In genomic region chr10:17784701-17785100, GRCh38 we compare ENCODE assay signal across 14 cellular contexts. TPM values are rescaled to one million over a fixed set of nuclear protein-coding genes. Genes with fewer than 3 reads are reported as not detected.
DNase-seq lines count a peak whose midpoint lies in the region; ATAC-seq and TF ChIP-seq lines count a peak whose summit lies in the region.
"Had no signal": no experiment of that assay in that cellular context is flagged by ENCODE, and none has a peak within 500 bp of the region (broad histone marks: within the 10 kb centered on the region; RNA-seq: fewer than 3 reads in every experiment).

No MANE protein-coding gene starts in this region.

- H3K27ac ChIP-seq in stomach: peak overlapping the region in 3 of 5 donors; percentile 6 to 31 (median 15)
- H3K27ac ChIP-seq: 22Rv1 had no signal

- no peak overlapping the region for H3K4me3 ChIP-seq in stomach
- H3K4me3 ChIP-seq: transverse colon had no signal

- peak; percentile 41 for ATAC-seq in SK-N-SH treated with all-trans-retinoic acid at 6 μM for 48 hours
- no peak for ATAC-seq in stimulated activated naive B cell treated with anti-CD40 and anti-IgM and Interleukin-4, amounts not matched to agents 10 μg/mL and 1 μg/mL and 100 μg/mL, for 72 hours (replicated peaks)
- no peak for ATAC-seq in natural killer cell treated with Interleukin-12 subunit alpha and Interleukin-12 subunit beta and Interleukin-15 and Interleukin-18, amount 100 ng/mL, for 72 hours

- H3K27ac Mint-ChIP-seq in stimulated activated naive B cell treated with anti-CD40 and anti-IgM and Interleukin-4, amounts not matched to agents 10 μg/mL and 1 μg/mL and 100 μg/mL, for 72 hours: no peak overlapping the region
- no peak overlapping the region for H3K27ac Mint-ChIP-seq in natural killer cell treated with Interleukin-12 subunit alpha and Interleukin-12 subunit beta and Interleukin-15 and Interleukin-18, amount 100 ng/mL, for 72 hours

- peaks cover 0 to 2% of the 10 kb centered on the region in 2 donors for H3K27me3 Mint-ChIP-seq in stimulated activated naive B cell treated with anti-CD40 and anti-IgM and Interleukin-4, amounts not matched to agents 10 μg/mL and 1 μg/mL and 100 μg/mL, for 72 hours
- peaks cover 1 to 7% of the 10 kb centered on the region in 2 donors for H3K27me3 Mint-ChIP-seq in natural killer cell treated with Interleukin-12 subunit alpha and Interleukin-12 subunit beta and Interleukin-15 and Interleukin-18, amount 100 ng/mL, for 72 hours

- H3K4me3 Mint-ChIP-seq in stimulated activated naive B cell treated with anti-CD40 and anti-IgM and Interleukin-4, amounts not matched to agents 10 μg/mL and 1 μg/mL and 100 μg/mL, for 72 hours: no peak overlapping the region
- H3K4me3 Mint-ChIP-seq in natural killer cell treated with Interleukin-12 subunit alpha and Interleukin-12 subunit beta and Interleukin-15 and Interleukin-18, amount 100 ng/mL, for 72 hours: no peak overlapping the region

- peaks cover 0 to 3% of the 10 kb centered on the region in 2 donors for H3K9me3 Mint-ChIP-seq in stimulated activated naive B cell treated with anti-CD40 and anti-IgM and Interleukin-4, amounts not matched to agents 10 μg/mL and 1 μg/mL and 100 μg/mL, for 72 hours
- H3K9me3 Mint-ChIP-seq in natural killer cell treated with Interleukin-12 subunit alpha and Interleukin-12 subunit beta and Interleukin-15 and Interleukin-18, amount 100 ng/mL, for 72 hours: no peaks in the 10 kb centered on the region

- no peaks in the 10 kb centered on the region for H3K36me3 Mint-ChIP-seq in stimulated activated naive B cell treated with anti-CD40 and anti-IgM and Interleukin-4, amounts not matched to agents 10 μg/mL and 1 μg/mL and 100 μg/mL, for 72 hours
- no peaks in the 10 kb centered on the region for H3K36me3 Mint-ChIP-seq in natural killer cell treated with Interleukin-12 subunit alpha and Interleukin-12 subunit beta and Interleukin-15 and Interleukin-18, amount 100 ng/mL, for 72 hours

- intact Hi-C loops in stomach (cut with DNase I; ENCODE audit: low total_unique reads): no loop called here

- TF ChIP-seq EP300 in stomach (IDR thresholded peaks at IDR 0.05): no peak

- no peaks in the 10 kb centered on the region for H3K27me3 ChIP-seq in stomach
- H3K27me3 ChIP-seq: transverse colon had no signal

- DNase-seq in NCI-H1694 treated with DMSO at 0.1 percent for 48 hours (lab: John Stamatoyannopoulos, UW) (peak; percentile 48), NCI-H1694 (lab: John Stamatoyannopoulos, UW) (no peak), fibroblast of peridontal ligament (ENCODE audit: extremely low read depth) (peak; percentile 51), stomach (no peak), NCI-H526 treated with DMSO at 0.1 percent for 48 hours (lab: John Stamatoyannopoulos, UW) (no peak)
- DNase-seq in stimulated activated naive B cell treated with anti-CD40 and anti-IgM and Interleukin-4, amounts not matched to agents 10 μg/mL and 1 μg/mL and 100 μg/mL, for 72 hours: no peak
- no peak for DNase-seq in natural killer cell treated with Interleukin-12 subunit alpha and Interleukin-12 subunit beta and Interleukin-15 and Interleukin-18, amount 100 ng/mL, for 72 hours (ENCODE audit: low spot score)
- DNase-seq: activated CD8-positive, alpha-beta memory T cell treated with anti-CD3 and anti-CD28 coated beads for 24 hours; activated gamma-delta T cell treated with Interleukin-2 at 50 U/mL for 16 hours; DMS153; transverse colon had no signal

- no peak for TF ChIP-seq POLR2A in stomach (IDR thresholded peaks at IDR 0.05)

- peaks cover 5 to 6% of the 10 kb centered on the region in 2 donors for H3K4me1 Mint-ChIP-seq in stimulated activated naive B cell treated with anti-CD40 and anti-IgM and Interleukin-4, amounts not matched to agents 10 μg/mL and 1 μg/mL and 100 μg/mL, for 72 hours
- H3K4me1 Mint-ChIP-seq in natural killer cell treated with Interleukin-12 subunit alpha and Interleukin-12 subunit beta and Interleukin-15 and Interleukin-18, amount 100 ng/mL, for 72 hours (ENCODE audit: low read depth in 2 of 2): peaks cover 0 to 5% of the 10 kb centered on the region in 2 donors

- no peaks in the 10 kb centered on the region for H3K36me3 ChIP-seq in stomach

- no peaks in the 10 kb centered on the region for H3K9me3 ChIP-seq in stomach
- H3K9me3 ChIP-seq: transverse colon had no signal

- 76 to 84% (median 80%) methylated on average over 3 of the region's 3 CpGs for WGBS in stomach, 5 donors

- TF ChIP-seq CTCF in stomach (IDR thresholded peaks at IDR 0.05): no peak

- peaks cover 0 to 29% (median 9%) of the 10 kb centered on the region in 4 donors for H3K4me1 ChIP-seq in stomach

TF ChIP-seq in SK-N-SH treated with all-trans-retinoic acid at 6 μM for 48 hours, 23 proteins besides CTCF, POLR2A, EP300 and RAD21:
- TF ChIP-seq ISL1 (CRISPR knock-in tag; IDR thresholded peaks at IDR 0.05) (peak; percentile 64), RARB (CRISPR knock-in tag; IDR thresholded peaks at IDR 0.05) (no peak)

RNA-seq across cellular contexts. Expression of gene MRC1, which starts 24.4 kb away (rescaled TPM):
- total RNA-seq in stomach: 10 to 100 TPM in 3 of 5 donors, 1 to 10 TPM in 2; 4.9 to 50.3 (median 19.1) TPM
- polyA plus RNA-seq in stomach: 1 to 10 TPM; 1.9 to 7.9 (median 7.0) TPM
- total RNA-seq in natural killer cell treated with Interleukin-12 subunit alpha and Interleukin-12 subunit beta and Interleukin-15 and Interleukin-18, amount 100 ng/mL, for 72 hours: not detected
- polyA plus RNA-seq: neural cell had no signal

RNA-seq across cellular contexts. Expression of gene TMEM236, which starts 32.7 kb away (rescaled TPM):
- 1 to 10 TPM in 4 of 5 donors, not detected in 1; 1.1 to 9.6 (median 3.1) TPM for total RNA-seq in stomach
- under 1 TPM in 2 of 3 donors, not detected in 1; 0.08 to 0.19 TPM for polyA plus RNA-seq in stomach
- under 1 TPM; 0.10 to 0.11 TPM for total RNA-seq in natural killer cell treated with Interleukin-12 subunit alpha and Interleukin-12 subunit beta and Interleukin-15 and Interleukin-18, amount 100 ng/mL, for 72 hours

Comparison
In these comparisons a context has a peak if more than half of its experiments do, and no peak if none do; other contexts are left out.
1. DNase-seq: peak in NCI-H1694 treated with DMSO at 0.1 percent for 48 hours (single experiment) and fibroblast of peridontal ligament (single experiment); none in NCI-H1694 (single experiment), stomach (single experiment), stimulated activated naive B cell treated with anti-CD40 and anti-IgM and Interleukin-4, amounts not matched to agents 10 μg/mL and 1 μg/mL and 100 μg/mL, for 72 hours (single experiment), natural killer cell treated with Interleukin-12 subunit alpha and Interleukin-12 subunit beta and Interleukin-15 and Interleukin-18, amount 100 ng/mL, for 72 hours (single experiment) and NCI-H526 treated with DMSO at 0.1 percent for 48 hours (single experiment).
2. RNA of gene MRC1, which starts 24.4 kb away (total RNA-seq): 4.9 to 50.3 TPM in stomach; not detected in natural killer cell treated with Interleukin-12 subunit alpha and Interleukin-12 subunit beta and Interleukin-15 and Interleukin-18, amount 100 ng/mL, for 72 hours; every median in the first group is over 4 times any median in the second.